In genomic region chr5:52786937-52787599, GRCh38 we compare ENCODE assay signal across 8 cellular contexts.
DNase-seq lines count a peak whose midpoint lies in the region; ATAC-seq and TF ChIP-seq lines count a peak whose summit lies in the region.

No MANE protein-coding gene starts in this region.

- peak overlapping the region; percentile 89 to 90 for H3K4me3 Mint-ChIP-seq in stimulated activated naive B cell treated with anti-CD40 and anti-IgM and Interleukin-4, amounts not matched to agents 10 μg/mL and 1 μg/mL and 100 μg/mL, for 72 hours

- H3K27me3 Mint-ChIP-seq in stimulated activated naive B cell treated with anti-CD40 and anti-IgM and Interleukin-4, amounts not matched to agents 10 μg/mL and 1 μg/mL and 100 μg/mL, for 72 hours = peaks cover 35 to 58% of the 10 kb centered on the region in 2 donors

- TF ChIP-seq CTCF in AG10803 (conservative IDR thresholded peaks at IDR 0.05; ENCODE audit: low read length) = peak; percentile 38; the same call in 1 of the 2 replicates

- peak overlapping the region; percentile 76 for H3K4me3 ChIP-seq in AG10803 (ENCODE audit: low read length)

- DNase-seq in AG10803 (ENCODE audit: low read depth) (no peak), NCI-H146 (lab: John Stamatoyannopoulos, UW) (peak; percentile 70), amniotic epithelial cell (ENCODE audit: low read depth) (peak; percentile 55), iPS-NIHi7 (ENCODE audit: extremely low spot score) (peak; percentile 33)
- DNase-seq in stimulated activated naive B cell treated with anti-CD40 and anti-IgM and Interleukin-4, amounts not matched to agents 10 μg/mL and 1 μg/mL and 100 μg/mL, for 72 hours = no peak

- peak overlapping the region; percentile 57 for H3K27ac Mint-ChIP-seq in stimulated activated naive B cell treated with anti-CD40 and anti-IgM and Interleukin-4, amounts not matched to agents 10 μg/mL and 1 μg/mL and 100 μg/mL, for 72 hours

- H3K4me1 Mint-ChIP-seq in stimulated activated naive B cell treated with anti-CD40 and anti-IgM and Interleukin-4, amounts not matched to agents 10 μg/mL and 1 μg/mL and 100 μg/mL, for 72 hours = peaks cover 8 to 20% of the 10 kb centered on the region in 2 donors

- H3K9me3 Mint-ChIP-seq in stimulated activated naive B cell treated with anti-CD40 and anti-IgM and Interleukin-4, amounts not matched to agents 10 μg/mL and 1 μg/mL and 100 μg/mL, for 72 hours = no peaks in the 10 kb centered on the region

- H3K36me3 Mint-ChIP-seq in stimulated activated naive B cell treated with anti-CD40 and anti-IgM and Interleukin-4, amounts not matched to agents 10 μg/mL and 1 μg/mL and 100 μg/mL, for 72 hours = no peaks in the 10 kb centered on the region

- ATAC-seq in GM19035 (IDR thresholded peaks at IDR 0.05; ENCODE audit: unreplicated experiment) (peak; percentile 36), HG03135 (IDR thresholded peaks at IDR 0.05; ENCODE audit: unreplicated experiment) (no peak), HG03457 (IDR thresholded peaks at IDR 0.05; ENCODE audit: unreplicated experiment) (no peak)
- ATAC-seq in stimulated activated naive B cell treated with anti-CD40 and anti-IgM and Interleukin-4, amounts not matched to agents 10 μg/mL and 1 μg/mL and 100 μg/mL, for 72 hours (replicated peaks) = peak; percentile 33 to 35

Comparison
In these comparisons a context has a peak if more than half of its experiments do, and no peak if none do; other contexts are left out.
1. DNase-seq: peak in NCI-H146 (single experiment), amniotic epithelial cell (single experiment) and iPS-NIHi7 (single experiment); none in AG10803 (single experiment) and stimulated activated naive B cell treated with anti-CD40 and anti-IgM and Interleukin-4, amounts not matched to agents 10 μg/mL and 1 μg/mL and 100 μg/mL, for 72 hours (single experiment).
2. ATAC-seq: peak in GM19035 (single experiment) and stimulated activated naive B cell treated with anti-CD40 and anti-IgM and Interleukin-4, amounts not matched to agents 10 μg/mL and 1 μg/mL and 100 μg/mL, for 72 hours (2 of 2); none in HG03135 (single experiment) and HG03457 (single experiment).